21 cellular contexts compared by ENCODE assay signal in genomic region chr9:137006116-137007003, GRCh38. TPM values are rescaled to one million over a fixed set of nuclear protein-coding genes. Genes with fewer than 3 reads are reported as not detected.
DNase-seq lines count a peak whose midpoint lies in the region; ATAC-seq and TF ChIP-seq lines count a peak whose summit lies in the region.
"Had no signal": no experiment of that assay in that cellular context is flagged by ENCODE, and none has a peak within 500 bp of the region (broad histone marks: within the 10 kb centered on the region; RNA-seq: fewer than 3 reads in every experiment).

No MANE protein-coding gene starts in this region.

- no peak overlapping the region for H3K4me3 ChIP-seq in HCT116 (replicated peaks in 1 of 2; ENCODE audit: low read depth in 1 of 2, low read length in 2 of 2)
- no peak overlapping the region for H3K4me3 ChIP-seq in CD4-positive, alpha-beta memory T cell (ENCODE audit: low read length in 2 of 2)
- H3K4me3 ChIP-seq: esophagus squamous epithelium, GM23248, stomach had no signal

- H2AFZ ChIP-seq in HCT116 (ENCODE audit: low read depth, low read length, poor library complexity, severe bottlenecking): no peak overlapping the region
- H2AFZ ChIP-seq: GM23248 had no signal

- DNase-seq in HCT116 (ENCODE audit: low read depth, low spot score) (no peak), immature natural killer cell (peak in 1 of 3 donors; percentile 24)
- peak in 1 of 2 donors; percentile 70 for DNase-seq in stimulated activated effector memory CD8-positive, alpha-beta T cell treated with anti-CD3 and anti-CD28 coated beads, Interleukin-12 subunit alpha, Interleukin-12 subunit beta, amount 100 ng/mL, for 72 hours (ENCODE audit: low spot score in 2 of 2)
- no peak for DNase-seq in CD4-positive, alpha-beta memory T cell
- no peak for DNase-seq in stimulated activated naive B cell treated with anti-CD40 and anti-IgM and Interleukin-4, amounts not matched to agents 10 μg/mL and 1 μg/mL and 100 μg/mL, for 72 hours
- DNase-seq: activated CD4-positive, CD25-positive, alpha-beta regulatory T cell; activated naive CD4-positive, alpha-beta T cell; esophagus squamous epithelium; GM23248; mesendoderm; NCI-H510A treated with DMSO at 0.1 percent for 48 hours; stomach; T-helper 17 cell had no signal

- no peak overlapping the region for H3K4me2 ChIP-seq in HCT116 (ENCODE audit: low read length)

- no peaks in the 10 kb centered on the region for H3K27me3 ChIP-seq in HCT116 (ENCODE audit: insufficient read depth, low read length)
- H3K27me3 ChIP-seq in CD4-positive, alpha-beta memory T cell (ENCODE audit: insufficient read depth, low read length): no peaks in the 10 kb centered on the region
- H3K27me3 ChIP-seq: esophagus squamous epithelium, SJCRH30, stomach had no signal

- H3K4me1 ChIP-seq in HCT116 (ENCODE audit: control insufficient read depth in 1 of 2, insufficient read depth in 2 of 2, low read length in 2 of 2): peaks cover 5 to 8% of the 10 kb centered on the region in 2 experiments
- H3K4me1 ChIP-seq in CD4-positive, alpha-beta memory T cell (ENCODE audit: insufficient read depth, low read length): no peaks in the 10 kb centered on the region

- POLR2A ChIA-PET in HCT116 (lab: Charles Lee): no interaction called here
- POLR2A ChIA-PET in CD4-positive, alpha-beta memory T cell (lab: Charles Lee; ENCODE audit: partially characterized antibody): interaction anchor here (1.2 to 1.4 kb wide), 3 partner anchors 21 to 28 kb away, joined by 3 to 4 read pairs (median 3); no protein-coding TSS in a partner anchor

- ATAC-seq in HCT116 (0 out of 2 replicates have a peak, but pooled peaks have one; percentile 12), GM21515 (IDR thresholded peaks at IDR 0.05; ENCODE audit: unreplicated experiment) (no peak)
- peak; percentile 61 for ATAC-seq in activated T-helper 17 cell treated with anti-CD3 and anti-CD28 coated beads, Interleukin-2, amount 50 U/mL, for 72 hours (replicated peaks)
- peak; percentile 72 for ATAC-seq in stimulated activated effector memory CD8-positive, alpha-beta T cell treated with anti-CD3 and anti-CD28 coated beads, Interleukin-12 subunit alpha, Interleukin-12 subunit beta, amount 100 ng/mL, for 72 hours
- ATAC-seq in stimulated activated naive B cell treated with anti-CD40 and anti-IgM and Interleukin-4, amounts not matched to agents 10 μg/mL and 1 μg/mL and 100 μg/mL, for 72 hours (replicated peaks): no peak
- ATAC-seq: T-helper 17 cell had no signal

- no peak overlapping the region for H3K27ac Mint-ChIP-seq in activated T-helper 17 cell treated with anti-CD3 and anti-CD28 coated beads, Interleukin-2, amount 50 U/mL, for 72 hours
- H3K27ac Mint-ChIP-seq in immature natural killer cell: peak overlapping the region; percentile 44 to 77 (median 71)
- peak overlapping the region; percentile 45 for H3K27ac Mint-ChIP-seq in stimulated activated effector memory CD8-positive, alpha-beta T cell treated with anti-CD3 and anti-CD28 coated beads, Interleukin-12 subunit alpha, Interleukin-12 subunit beta, amount 100 ng/mL, for 72 hours
- H3K27ac Mint-ChIP-seq in CD4-positive, alpha-beta memory T cell: peak overlapping the region in 2 of 7 donors; percentile 42 to 79
- no peak overlapping the region for H3K27ac Mint-ChIP-seq in stimulated activated naive B cell treated with anti-CD40 and anti-IgM and Interleukin-4, amounts not matched to agents 10 μg/mL and 1 μg/mL and 100 μg/mL, for 72 hours
- H3K27ac Mint-ChIP-seq: brain, T-helper 17 cell had no signal

- H3K9me3 ChIP-seq in HCT116 (ENCODE audit: control insufficient read depth in 1 of 2, insufficient read depth in 1 of 2, low read depth in 1 of 2, low read length in 2 of 2): peaks cover 0 to 4% of the 10 kb centered on the region in 2 experiments; a peak in 1 of 4 replicates
- H3K9me3 ChIP-seq in CD4-positive, alpha-beta memory T cell (ENCODE audit: control insufficient read depth in 1 of 2, low read length in 2 of 2): no peaks in the 10 kb centered on the region
- H3K9me3 ChIP-seq: esophagus squamous epithelium, stomach had no signal

- peaks cover 3% of the 10 kb centered on the region for H3K36me3 Mint-ChIP-seq in activated T-helper 17 cell treated with anti-CD3 and anti-CD28 coated beads, Interleukin-2, amount 50 U/mL, for 72 hours (ENCODE audit: low read depth)
- no peaks in the 10 kb centered on the region for H3K36me3 Mint-ChIP-seq in immature natural killer cell
- peaks cover 8% of the 10 kb centered on the region for H3K36me3 Mint-ChIP-seq in stimulated activated effector memory CD8-positive, alpha-beta T cell treated with anti-CD3 and anti-CD28 coated beads, Interleukin-12 subunit alpha, Interleukin-12 subunit beta, amount 100 ng/mL, for 72 hours
- peaks cover 0 to under 1% of the 10 kb centered on the region in 2 donors for H3K36me3 Mint-ChIP-seq in CD4-positive, alpha-beta memory T cell
- peaks cover under 1 to 1% of the 10 kb centered on the region in 2 donors for H3K36me3 Mint-ChIP-seq in stimulated activated naive B cell treated with anti-CD40 and anti-IgM and Interleukin-4, amounts not matched to agents 10 μg/mL and 1 μg/mL and 100 μg/mL, for 72 hours

- no peak for TF ChIP-seq POLR2A in HCT116 (IDR thresholded peaks at IDR 0.05; ENCODE audit: borderline replicate concordance, extremely low read depth, insufficient read depth, insufficient read length)

- no TSS peak for BruUV-seq in HCT116 (replicated peaks; lab: Mats Ljungman, UMichigan)

- H3K27me3 Mint-ChIP-seq in activated T-helper 17 cell treated with anti-CD3 and anti-CD28 coated beads, Interleukin-2, amount 50 U/mL, for 72 hours: no peaks in the 10 kb centered on the region
- H3K27me3 Mint-ChIP-seq in immature natural killer cell (ENCODE audit: low read depth in 3 of 3): peaks cover 0 to 5% (median 2%) of the 10 kb centered on the region in 3 donors
- H3K27me3 Mint-ChIP-seq in CD4-positive, alpha-beta memory T cell: no peaks in the 10 kb centered on the region
- peaks cover 0 to 3% of the 10 kb centered on the region in 2 donors for H3K27me3 Mint-ChIP-seq in stimulated activated naive B cell treated with anti-CD40 and anti-IgM and Interleukin-4, amounts not matched to agents 10 μg/mL and 1 μg/mL and 100 μg/mL, for 72 hours
- H3K27me3 Mint-ChIP-seq: brain, T-helper 17 cell had no signal

- H3K27ac ChIP-seq in HCT116 (ENCODE audit: low read depth, low read length): no peak overlapping the region
- H3K27ac ChIP-seq in CD4-positive, alpha-beta memory T cell (ENCODE audit: low read depth, low read length): no peak overlapping the region
- H3K27ac ChIP-seq: esophagus squamous epithelium, GM23248, SJCRH30, stomach had no signal

- no peaks in the 10 kb centered on the region for H3K9me3 Mint-ChIP-seq in activated T-helper 17 cell treated with anti-CD3 and anti-CD28 coated beads, Interleukin-2, amount 50 U/mL, for 72 hours
- no peaks in the 10 kb centered on the region for H3K9me3 Mint-ChIP-seq in immature natural killer cell
- H3K9me3 Mint-ChIP-seq in stimulated activated effector memory CD8-positive, alpha-beta T cell treated with anti-CD3 and anti-CD28 coated beads, Interleukin-12 subunit alpha, Interleukin-12 subunit beta, amount 100 ng/mL, for 72 hours: no peaks in the 10 kb centered on the region
- H3K9me3 Mint-ChIP-seq in CD4-positive, alpha-beta memory T cell: peaks cover 0 to 2% (median 0%) of the 10 kb centered on the region in 8 donors
- peaks cover 4 to 5% of the 10 kb centered on the region in 2 donors for H3K9me3 Mint-ChIP-seq in stimulated activated naive B cell treated with anti-CD40 and anti-IgM and Interleukin-4, amounts not matched to agents 10 μg/mL and 1 μg/mL and 100 μg/mL, for 72 hours
- H3K9me3 Mint-ChIP-seq: neural crest cell had no signal

- H3K4me1 Mint-ChIP-seq in activated T-helper 17 cell treated with anti-CD3 and anti-CD28 coated beads, Interleukin-2, amount 50 U/mL, for 72 hours: no peaks in the 10 kb centered on the region
- peaks cover 22 to 23% of the 10 kb centered on the region in 2 donors for H3K4me1 Mint-ChIP-seq in immature natural killer cell
- H3K4me1 Mint-ChIP-seq in stimulated activated effector memory CD8-positive, alpha-beta T cell treated with anti-CD3 and anti-CD28 coated beads, Interleukin-12 subunit alpha, Interleukin-12 subunit beta, amount 100 ng/mL, for 72 hours: peaks cover 22% of the 10 kb centered on the region
- peaks cover 0 to 5% (median 0%) of the 10 kb centered on the region in 4 donors for H3K4me1 Mint-ChIP-seq in CD4-positive, alpha-beta memory T cell
- peaks cover 6 to 7% of the 10 kb centered on the region in 2 donors for H3K4me1 Mint-ChIP-seq in stimulated activated naive B cell treated with anti-CD40 and anti-IgM and Interleukin-4, amounts not matched to agents 10 μg/mL and 1 μg/mL and 100 μg/mL, for 72 hours
- H3K4me1 Mint-ChIP-seq: brain, neural crest cell had no signal

- no peak for TF ChIP-seq RAD21 in HCT116 (IDR thresholded peaks at IDR 0.05; ENCODE audit: low read depth)

- RAD21 ChIA-PET in HCT116 (lab: Charles Lee; ENCODE audit: low non-redundant PET in 1 of 2, low total read pairs in 2 of 2, uncharacterized antibody in 2 of 2, unreplicated experiment in 2 of 2): no interaction called here

- TF ChIP-seq CTCF in HCT116 (IDR thresholded peaks at IDR 0.05 in 2 of 3, conservative IDR thresholded peaks at IDR 0.05 in 1 of 3; ENCODE audit: borderline replicate concordance in 1 of 3, insufficient read depth in 1 of 3, low read depth in 2 of 3, low read length in 2 of 3): no peak

- no peaks in the 10 kb centered on the region for H3K9me2 ChIP-seq in HCT116 (ENCODE audit: insufficient read depth)

- no peak overlapping the region for H3K4me3 Mint-ChIP-seq in activated T-helper 17 cell treated with anti-CD3 and anti-CD28 coated beads, Interleukin-2, amount 50 U/mL, for 72 hours
- peak overlapping the region in 4 of 5 donors; percentile 14 to 58 (median 36) for H3K4me3 Mint-ChIP-seq in immature natural killer cell
- H3K4me3 Mint-ChIP-seq in stimulated activated effector memory CD8-positive, alpha-beta T cell treated with anti-CD3 and anti-CD28 coated beads, Interleukin-12 subunit alpha, Interleukin-12 subunit beta, amount 100 ng/mL, for 72 hours: peak overlapping the region; percentile 43
- no peak overlapping the region for H3K4me3 Mint-ChIP-seq in CD4-positive, alpha-beta memory T cell
- no peak overlapping the region for H3K4me3 Mint-ChIP-seq in stimulated activated naive B cell treated with anti-CD40 and anti-IgM and Interleukin-4, amounts not matched to agents 10 μg/mL and 1 μg/mL and 100 μg/mL, for 72 hours
- H3K4me3 Mint-ChIP-seq: brain, neural crest cell, T-helper 17 cell had no signal

- H4K20me1 ChIP-seq in HCT116 (ENCODE audit: insufficient read depth): no peaks in the 10 kb centered on the region

- peaks cover 0 to 5% of the 10 kb centered on the region in 2 experiments; a peak in 1 of 4 replicates for H3K36me3 ChIP-seq in HCT116 (ENCODE audit: control insufficient read depth in 1 of 2, insufficient read depth in 2 of 2, low read length in 2 of 2)
- H3K36me3 ChIP-seq in CD4-positive, alpha-beta memory T cell (ENCODE audit: insufficient read depth, low read length): no peaks in the 10 kb centered on the region
- H3K36me3 ChIP-seq: SJCRH30 had no signal

- CTCF ChIA-PET in HCT116 (lab: Charles Lee): no interaction called here
- CTCF ChIA-PET in CD4-positive, alpha-beta memory T cell (lab: Charles Lee; ENCODE audit: partially characterized antibody): interaction anchor here (1.1 to 1.4 kb wide), 3 partner anchors 15 to 29 kb away, joined by 3 read pairs; no protein-coding TSS in a partner anchor

- no peaks in the 10 kb centered on the region for H3K79me2 ChIP-seq in HCT116 (ENCODE audit: insufficient read depth, low read length)

- H3K9ac ChIP-seq in HCT116 (ENCODE audit: low read length): no peak overlapping the region
- H3K9ac ChIP-seq: GM23248 had no signal

- intact Hi-C loops in HCT116 (cut with micrococcal nuclease): no loop called here
- intact Hi-C loops in CD4-positive, alpha-beta memory T cell (cut with micrococcal nuclease): no loop called here

RNA-seq across cellular contexts. Expression of gene CLIC3, which starts 10.0 kb away (rescaled TPM):
- 8.4 TPM for total RNA-seq in HCT116 (2021; ENCODE audit: unreplicated experiment)
- polyA plus RNA-seq in HCT116 (2012): 14.0 and 15.3 TPM in 2 replicates
- total RNA-seq in activated T-helper 17 cell treated with anti-CD3 and anti-CD28 coated beads, Interleukin-2, amount 50 U/mL, for 72 hours: under 1 TPM in 1 of 2 donors, not detected in 1; 0.26 TPM
- polyA plus RNA-seq in immature natural killer cell: 100 to 1,000 TPM; 673 to 911 (median 762) TPM
- total RNA-seq in CD4-positive, alpha-beta memory T cell: 1 to 10 TPM; 3.1 to 3.7 TPM
- polyA plus RNA-seq in CD4-positive, alpha-beta memory T cell: 1 to 10 TPM; 5.0 to 7.8 TPM
- total RNA-seq: activated CD8-positive, alpha-beta memory T cell treated with anti-CD3 and anti-CD28 coated beads for 36 hours; neural crest cell had no signal

RNA-seq across cellular contexts. Expression of gene PAXX, which starts 14.1 kb away (rescaled TPM):
- total RNA-seq in HCT116 (2021; ENCODE audit: unreplicated experiment): 89.0 TPM
- 57.8 and 80.5 TPM in 2 replicates for polyA plus RNA-seq in HCT116 (2012)
- total RNA-seq in activated T-helper 17 cell treated with anti-CD3 and anti-CD28 coated beads, Interleukin-2, amount 50 U/mL, for 72 hours: 10 to 100 TPM; 31.1 to 49.1 TPM
- polyA plus RNA-seq in immature natural killer cell: 100 to 1,000 TPM; 135 to 207 (median 182) TPM
- total RNA-seq in CD4-positive, alpha-beta memory T cell: 100 to 1,000 TPM in 1 of 2 experiments, 10 to 100 TPM in 1; 94.2 to 101 TPM
- 100 to 1,000 TPM in 1 of 2 donors, 10 to 100 TPM in 1; 76.0 to 103 TPM for polyA plus RNA-seq in CD4-positive, alpha-beta memory T cell

RNA-seq across cellular contexts. Expression of gene ABCA2, which starts 21.7 kb away (rescaled TPM):
- total RNA-seq in HCT116 (2021; ENCODE audit: unreplicated experiment): 114 TPM
- polyA plus RNA-seq in HCT116 (2012): 132 and 183 TPM in 2 replicates
- total RNA-seq in activated T-helper 17 cell treated with anti-CD3 and anti-CD28 coated beads, Interleukin-2, amount 50 U/mL, for 72 hours: 10 to 100 TPM; 43.0 to 63.9 TPM
- 10 to 100 TPM in 1 of 3 donors, 1 to 10 TPM in 2; 2.2 to 34.5 (median 6.3) TPM for polyA plus RNA-seq in immature natural killer cell
- total RNA-seq in CD4-positive, alpha-beta memory T cell: 10 to 100 TPM; 63.8 to 68.6 TPM
- polyA plus RNA-seq in CD4-positive, alpha-beta memory T cell: 10 to 100 TPM in 1 of 2 donors, 1 to 10 TPM in 1; 2.6 to 10.8 TPM

RNA-seq across cellular contexts. Expression of gene LCNL1, which starts 23.6 kb away (rescaled TPM):
- 0.44 TPM for total RNA-seq in HCT116 (2021; ENCODE audit: unreplicated experiment)
- 0.25 and 0.41 TPM in 2 replicates for polyA plus RNA-seq in HCT116 (2012)
- total RNA-seq in activated T-helper 17 cell treated with anti-CD3 and anti-CD28 coated beads, Interleukin-2, amount 50 U/mL, for 72 hours: under 1 TPM in 1 of 2 donors, not detected in 1; 0.11 TPM
- not detected for polyA plus RNA-seq in immature natural killer cell
- total RNA-seq in CD4-positive, alpha-beta memory T cell: under 1 TPM; 0.14 to 0.17 TPM
- not detected for polyA plus RNA-seq in CD4-positive, alpha-beta memory T cell
- total RNA-seq: GM23248, MCF 10A, neural crest cell, renal cortical epithelial cell, SJCRH30, stomach had no signal
- polyA plus RNA-seq: GM23248 had no signal

RNA-seq across cellular contexts. Expression of gene FUT7, which starts 25.5 kb away (rescaled TPM):
- not detected for total RNA-seq in HCT116 (2021; ENCODE audit: unreplicated experiment)
- polyA plus RNA-seq in HCT116 (2012): not detected in 2 replicates
- 10 to 100 TPM; 12.1 to 27.9 TPM for total RNA-seq in activated T-helper 17 cell treated with anti-CD3 and anti-CD28 coated beads, Interleukin-2, amount 50 U/mL, for 72 hours
- 10 to 100 TPM; 20.6 to 33.0 (median 25.6) TPM for polyA plus RNA-seq in immature natural killer cell
- total RNA-seq in CD4-positive, alpha-beta memory T cell: 1 to 10 TPM; 3.4 to 4.6 TPM
- 10 to 100 TPM; 22.6 to 43.8 TPM for polyA plus RNA-seq in CD4-positive, alpha-beta memory T cell
- total RNA-seq: GM23248, neural crest cell, renal cortical epithelial cell, SJCRH30 had no signal
- polyA plus RNA-seq: GM23248 had no signal

Comparison
In these comparisons a context has a peak if more than half of its experiments do, and no peak if none do; other contexts are left out.
1. ATAC-seq: peak in HCT116 (single experiment), activated T-helper 17 cell treated with anti-CD3 and anti-CD28 coated beads, Interleukin-2, amount 50 U/mL, for 72 hours (single experiment) and stimulated activated effector memory CD8-positive, alpha-beta T cell treated with anti-CD3 and anti-CD28 coated beads, Interleukin-12 subunit alpha, Interleukin-12 subunit beta, amount 100 ng/mL, for 72 hours (single experiment); none in stimulated activated naive B cell treated with anti-CD40 and anti-IgM and Interleukin-4, amounts not matched to agents 10 μg/mL and 1 μg/mL and 100 μg/mL, for 72 hours (0 of 2) and GM21515 (single experiment).
2. H3K27ac Mint-ChIP-seq: peak in immature natural killer cell (6 of 6) and stimulated activated effector memory CD8-positive, alpha-beta T cell treated with anti-CD3 and anti-CD28 coated beads, Interleukin-12 subunit alpha, Interleukin-12 subunit beta, amount 100 ng/mL, for 72 hours (single experiment); none in activated T-helper 17 cell treated with anti-CD3 and anti-CD28 coated beads, Interleukin-2, amount 50 U/mL, for 72 hours (single experiment) and stimulated activated naive B cell treated with anti-CD40 and anti-IgM and Interleukin-4, amounts not matched to agents 10 μg/mL and 1 μg/mL and 100 μg/mL, for 72 hours (single experiment).
3. H3K4me3 Mint-ChIP-seq: peak in immature natural killer cell (4 of 5) and stimulated activated effector memory CD8-positive, alpha-beta T cell treated with anti-CD3 and anti-CD28 coated beads, Interleukin-12 subunit alpha, Interleukin-12 subunit beta, amount 100 ng/mL, for 72 hours (single experiment); none in activated T-helper 17 cell treated with anti-CD3 and anti-CD28 coated beads, Interleukin-2, amount 50 U/mL, for 72 hours (single experiment), CD4-positive, alpha-beta memory T cell (0 of 8) and stimulated activated naive B cell treated with anti-CD40 and anti-IgM and Interleukin-4, amounts not matched to agents 10 μg/mL and 1 μg/mL and 100 μg/mL, for 72 hours (0 of 2).